1 cellular context compared by ENCODE assay signal in the genomic region with DNA sequence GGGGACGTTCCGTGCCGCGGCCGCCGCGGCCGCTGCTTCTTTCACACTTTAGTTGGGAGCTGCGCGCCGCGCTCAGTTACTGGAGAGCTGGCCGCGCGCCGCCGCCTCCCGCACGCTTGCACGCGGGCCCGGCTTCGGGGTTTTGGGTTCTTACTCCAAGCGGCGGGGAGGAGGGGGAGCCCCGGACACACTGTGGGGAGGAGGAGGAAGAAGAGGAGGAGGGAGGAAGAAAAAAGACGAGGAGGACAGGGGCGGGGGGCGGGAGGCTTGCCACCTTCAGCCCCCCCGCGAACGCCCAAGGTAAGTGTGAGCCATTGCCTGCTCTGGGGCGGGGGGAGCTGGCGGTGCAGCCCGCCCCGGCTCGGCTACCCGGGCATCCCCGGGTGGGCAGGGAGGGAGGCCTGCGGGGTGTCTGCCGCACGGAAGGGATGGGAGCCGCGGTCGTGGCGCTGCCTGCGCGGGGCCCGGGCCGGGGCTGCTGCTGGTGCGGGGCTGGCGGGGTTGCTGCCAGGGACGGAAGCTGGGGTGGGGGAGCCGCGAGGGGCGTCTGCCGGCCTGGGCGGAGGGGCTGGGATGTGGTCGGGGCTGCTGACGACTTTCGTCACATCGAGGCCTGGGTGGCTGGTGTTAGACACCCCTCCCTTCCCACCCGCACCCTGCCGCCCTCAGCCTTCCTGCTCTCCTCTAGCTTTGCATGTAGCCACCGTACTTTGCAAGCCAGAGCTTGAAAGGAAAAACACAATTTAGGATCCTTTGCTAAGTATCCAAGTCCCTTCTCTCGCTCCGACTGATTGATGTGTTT.
TF ChIP-seq lines count a peak whose summit lies in the region.

No MANE protein-coding gene starts in this region.

TF ChIP-seq in H1, 55 proteins besides CTCF, POLR2A, EP300 and RAD21:
- TF ChIP-seq, protein P1, sequence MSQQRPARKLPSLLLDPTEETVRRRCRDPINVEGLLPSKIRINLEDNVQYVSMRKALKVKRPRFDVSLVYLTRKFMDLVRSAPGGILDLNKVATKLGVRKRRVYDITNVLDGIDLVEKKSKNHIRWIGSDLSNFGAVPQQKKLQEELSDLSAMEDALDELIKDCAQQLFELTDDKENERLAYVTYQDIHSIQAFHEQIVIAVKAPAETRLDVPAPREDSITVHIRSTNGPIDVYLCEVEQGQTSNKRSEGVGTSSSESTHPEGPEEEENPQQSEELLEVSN (IDR thresholded peaks at IDR 0.05), result no peak
- TF ChIP-seq CHD1 (IDR thresholded peaks at IDR 0.05; ENCODE audit: low read depth, low read length) (no peak), RXRA (IDR thresholded peaks at IDR 0.05; ENCODE audit: insufficient read depth, low read depth, low read length) (no peak), EZH2 (IDR thresholded peaks at IDR 0.05; ENCODE audit: low read depth, low read length, severe bottlenecking) (no peak), PHF8 (conservative IDR thresholded peaks at IDR 0.05; ENCODE audit: low read depth, low read length) (0 out of 2 replicates have a peak, but pooled peaks have one; percentile 27), HDAC2 (IDR thresholded peaks at IDR 0.05; ENCODE audit: borderline replicate concordance in 1 of 2, low read depth in 2 of 2, low read length in 2 of 2) (0 out of 4 replicates have a peak, but pooled peaks of 1 of the 2 experiments have one; percentile 35), RNF2 (IDR thresholded peaks at IDR 0.05; ENCODE audit: borderline replicate concordance, low read depth, low read length, missing control alignments, poor library complexity, severe bottlenecking) (no peak), SIN3A (conservative IDR thresholded peaks at IDR 0.05 in 1 of 2, IDR thresholded peaks at IDR 0.05 in 1 of 2; ENCODE audit: low read depth in 1 of 2, low read length in 2 of 2) (no peak), MAFK (IDR thresholded peaks at IDR 0.05; ENCODE audit: low read depth, low read length) (no peak), TAF7 (optimal IDR thresholded peaks at IDR 0.05; ENCODE audit: borderline replicate concordance, low read depth, low read length) (peak; percentile 30), RBBP5 (IDR thresholded peaks at IDR 0.05; ENCODE audit: borderline replicate concordance, low read depth, low read length) (peak; percentile 92; the same call in 1 of the 2 replicates), ASH2L (IDR thresholded peaks at IDR 0.05; ENCODE audit: low read length) (peak; percentile 51), KDM4A (IDR thresholded peaks at IDR 0.05; ENCODE audit: low read depth, low read length, severe bottlenecking) (peak; percentile 74), TCF12 (IDR thresholded peaks at IDR 0.05; ENCODE audit: low read depth, low read length) (no peak), BACH1 (IDR thresholded peaks at IDR 0.05; ENCODE audit: low read length) (0 out of 2 replicates have a peak, but pooled peaks have one; percentile 56), NRF1 (IDR thresholded peaks at IDR 0.05; ENCODE audit: low read depth, low read length) (no peak), SUZ12 (IDR thresholded peaks at IDR 0.05; ENCODE audit: low read length) (no peak), EGR1 (IDR thresholded peaks at IDR 0.05; ENCODE audit: borderline replicate concordance, low read depth, low read length) (no peak)
